In genomic region chr3:138824114-138824506, GRCh38 we compare ENCODE assay signal across 16 cellular contexts. TPM values are rescaled to one million over a fixed set of nuclear protein-coding genes. Genes with fewer than 3 reads are reported as not detected.
DNase-seq lines count a peak whose midpoint lies in the region; TF ChIP-seq lines count a peak whose summit lies in the region.
"Had no signal": no experiment of that assay in that cellular context is flagged by ENCODE, and none has a peak within 500 bp of the region (broad histone marks: within the 10 kb centered on the region; RNA-seq: fewer than 3 reads in every experiment).

No MANE protein-coding gene starts in this region.

- CTCF ChIA-PET in Caco-2 (lab: Charles Lee), result interaction anchor here (3.4 kb wide), 1 partner anchor 92 kb away, joined by 57 read pairs; no protein-coding TSS in a partner anchor

- H3K4me3 Mint-ChIP-seq in Caco-2 (ENCODE audit: unreplicated experiment) (no peak overlapping the region), nephron progenitor cell (no peak overlapping the region)

- peaks cover 10% of the 10 kb centered on the region for H3K4me1 Mint-ChIP-seq in Caco-2 (ENCODE audit: low read depth, unreplicated experiment)
- peaks cover 17% of the 10 kb centered on the region for H3K4me1 Mint-ChIP-seq in nephron progenitor cell

- H3K36me3 Mint-ChIP-seq in Caco-2 (ENCODE audit: insufficient read depth, unreplicated experiment), result peaks cover 18% of the 10 kb centered on the region
- H3K36me3 Mint-ChIP-seq in nephron progenitor cell (ENCODE audit: low read depth), result peaks cover 36% of the 10 kb centered on the region

- DNase-seq in Caco-2, result peak; percentile 37 to 47
- peak; percentile 21 for DNase-seq in NCI-H226
- DNase-seq in ecto neural progenitor cell (ENCODE audit: low spot score), result peak; percentile 58
- DNase-seq in nephron progenitor cell, result no peak
- no peak for DNase-seq in 8988T
- no peak for DNase-seq in NCI-H1930 (lab: John Stamatoyannopoulos, UW)
- DNase-seq in NCI-H2196 (lab: John Stamatoyannopoulos, UW; ENCODE audit: unreplicated experiment), result no peak
- no peak for DNase-seq in tibial artery
- DNase-seq: activated CD8-positive, alpha-beta memory T cell treated with anti-CD3 and anti-CD28 coated beads for 24 hours; activated naive CD4-positive, alpha-beta T cell; lower lobe of right lung; NCI-H1092; posterior cingulate gyrus; Right ventricle myocardium superior had no signal

- H3K4me3 ChIP-seq in Caco-2 (ENCODE audit: low read depth, low read length) (no peak overlapping the region), tibial artery (no peak overlapping the region)
- H3K4me3 ChIP-seq: GM23248, lower lobe of right lung, vagina had no signal

- H3K9me3 ChIP-seq in Caco-2 (no peaks in the 10 kb centered on the region), tibial artery (no peaks in the 10 kb centered on the region)
- H3K9me3 ChIP-seq: lower lobe of right lung, vagina had no signal

- H3K27ac Mint-ChIP-seq in Caco-2 (ENCODE audit: unreplicated experiment), result peak overlapping the region; percentile 81
- peak overlapping the region; percentile 77 for H3K27ac Mint-ChIP-seq in nephron progenitor cell

- intact Hi-C loops in Caco-2 (cut with micrococcal nuclease; ENCODE audit: unreplicated experiment) (loop anchor here (5.0 kb wide), 1 partner anchor 38 kb away; no protein-coding TSS in a partner anchor), tibial artery (cut with DNase I; ENCODE audit: low total_unique reads) (no loop called here)

- no peak for TF ChIP-seq CTCF in Caco-2 (IDR thresholded peaks at IDR 0.05; ENCODE audit: insufficient read depth in 1 of 2, low read depth in 1 of 2, low read length in 1 of 2, severe bottlenecking in 1 of 2, unreplicated experiment in 1 of 2)
- TF ChIP-seq CTCF in nephron progenitor cell (IDR thresholded peaks at IDR 0.05), result no peak
- no peak for TF ChIP-seq CTCF in tibial artery (IDR thresholded peaks at IDR 0.05)

- POLR2A ChIA-PET in Caco-2 (lab: Charles Lee), result interaction anchor here (0.6 to 1.7 kb wide), 4 partner anchors 11 to 221 kb away, joined by 3 to 9 read pairs (median 6); no protein-coding TSS in a partner anchor

- H3K27me3 Mint-ChIP-seq in Caco-2 (ENCODE audit: insufficient read depth, unreplicated experiment) (no peaks in the 10 kb centered on the region), nephron progenitor cell (ENCODE audit: low read depth, poor library complexity) (no peaks in the 10 kb centered on the region)

- H3K36me3 ChIP-seq in Caco-2 (ENCODE audit: control insufficient read depth, insufficient read depth, low read length) (peaks cover 2% of the 10 kb centered on the region; the same call in 1 of the 2 replicates), tibial artery (peaks cover 0 to 4% (median 0%) of the 10 kb centered on the region in 3 donors)
- H3K36me3 ChIP-seq: vagina had no signal

- H3K27ac ChIP-seq in tibial artery, result no peak overlapping the region
- H3K27ac ChIP-seq: GM23248, lower lobe of right lung, vagina had no signal

- no peaks in the 10 kb centered on the region for H3K9me3 Mint-ChIP-seq in Caco-2 (ENCODE audit: unreplicated experiment)
- H3K9me3 Mint-ChIP-seq in nephron progenitor cell, result peaks cover under 1% of the 10 kb centered on the region

- H3K27me3 ChIP-seq in Caco-2 (replicated peaks; ENCODE audit: control insufficient read depth, insufficient read depth, low read length) (no peaks in the 10 kb centered on the region), tibial artery (no peaks in the 10 kb centered on the region)
- H3K27me3 ChIP-seq: vagina had no signal

- H3K4me1 ChIP-seq in Caco-2 (peaks cover 27% of the 10 kb centered on the region), tibial artery (peaks cover 0 to 13% (median 0%) of the 10 kb centered on the region in 4 donors)
- H3K4me1 ChIP-seq: lower lobe of right lung had no signal

- no TSS peak for BruUV-seq in Caco-2 (replicated peaks; lab: Mats Ljungman, UMichigan)

RNA-seq across cellular contexts. Expression of gene PIK3CB, which starts 10.6 kb away (rescaled TPM):
- total RNA-seq in Caco-2 (2022), result 29.7 and 31.5 TPM in 2 replicates

Comparison
In these comparisons a context has a peak if more than half of its experiments do, and no peak if none do; other contexts are left out.
1. DNase-seq: peak in Caco-2 (2 of 2), NCI-H226 (single experiment) and ecto neural progenitor cell (single experiment); none in nephron progenitor cell (single experiment), 8988T (single experiment), NCI-H1930 (0 of 2), NCI-H2196 (single experiment) and tibial artery (0 of 2).